ENCODE assay signal across 28 cellular contexts in genomic region chr6:41341580-41341979, GRCh38. TPM values are rescaled to one million over a fixed set of nuclear protein-coding genes. Genes with fewer than 3 reads are reported as not detected.
DNase-seq lines count a peak whose midpoint lies in the region; ATAC-seq and TF ChIP-seq lines count a peak whose summit lies in the region.
"Had no signal": no experiment of that assay in that cellular context is flagged by ENCODE, and none has a peak within 500 bp of the region (broad histone marks: within the 10 kb centered on the region; RNA-seq: fewer than 3 reads in every experiment).

No MANE protein-coding gene starts in this region.

- H3K27ac ChIP-seq in DND-41 (ENCODE audit: low read length) (0 out of 2 replicates have a peak overlapping the region, but pooled peaks have one; percentile 7), Panc1 (ENCODE audit: low read length) (no peak overlapping the region), neuronal stem cell (replicated peaks; ENCODE audit: low read length) (no peak overlapping the region), stomach (no peak overlapping the region)
- H3K27ac ChIP-seq: PC-9 had no signal

- in situ Hi-C loops in Panc1 (cut with HindIII; ENCODE audit: low pct_unique_long_range_greater_than_20kb, low sequenced_read_pairs): no loop called here

- no CpG with 5 or more reads among the region's 8 CpGs for WGBS in neuronal stem cell (ENCODE audit: extremely low coverage in 2 of 2, insufficient read length in 2 of 2, insufficient replicate concordance in 1 of 2), 2 donors
- 86 to 94% (median 93%) methylated on average over 8 of the region's 8 CpGs for WGBS in stomach, 5 donors

- no peaks in the 10 kb centered on the region for H3K9me3 Mint-ChIP-seq in effector memory CD8-positive, alpha-beta T cell
- H3K9me3 Mint-ChIP-seq: CD4-positive, alpha-beta memory T cell; GM23338; H9 had no signal

- no peak overlapping the region for H3K23ac ChIP-seq in neuronal stem cell (ENCODE audit: low read depth, low read length, poor library complexity)

- H3K36me3 ChIP-seq in DND-41 (ENCODE audit: insufficient read depth, low read length) (no peaks in the 10 kb centered on the region), Panc1 (ENCODE audit: control insufficient read depth, insufficient read depth, low read length) (no peaks in the 10 kb centered on the region), neuronal stem cell (replicated peaks in 1 of 2; ENCODE audit: control insufficient read depth in 2 of 2, insufficient read depth in 2 of 2, low read length in 2 of 2) (no peaks in the 10 kb centered on the region), stomach (no peaks in the 10 kb centered on the region)

- H2BK5ac ChIP-seq in neuronal stem cell (ENCODE audit: low read length): no peak overlapping the region

- H3K27ac Mint-ChIP-seq in effector memory CD8-positive, alpha-beta T cell: peak overlapping the region; percentile 72 to 82
- H3K27ac Mint-ChIP-seq: GM23338 had no signal

- DNase-seq in DND-41: no peak
- no peak for DNase-seq in Panc1 (ENCODE audit: low read depth, low spot score)
- no peak for DNase-seq in effector memory CD8-positive, alpha-beta T cell
- no peak for DNase-seq in neuronal stem cell (ENCODE audit: low spot score)
- no peak for DNase-seq in amniotic stem cell (lab: John Stamatoyannopoulos, UW)
- DNase-seq in ecto neural progenitor cell (ENCODE audit: low spot score): no peak
- DNase-seq in stomach: no peak
- DNase-seq: C1 segment of cervical spinal cord; CD4-positive, alpha-beta memory T cell; COR-L47; EL; GDM1; H9; KBM-7; MV-4-11; NCI-H1105 treated with DMSO at 0.1 percent for 48 hours; NCI-H146; NCI-H1930; NCI-H2107; NCI-H446 treated with DMSO at 0.1 percent for 48 hours; NCI-H526; PC-9; SHP77 treated with DMSO at 0.1 percent for 48 hours had no signal

- TF ChIP-seq POLR2A in stomach (IDR thresholded peaks at IDR 0.05): no peak

- peaks cover 26 to 29% of the 10 kb centered on the region in 2 donors for H3K4me1 Mint-ChIP-seq in effector memory CD8-positive, alpha-beta T cell (ENCODE audit: low read depth in 2 of 2)

- H3K4me3 ChIP-seq in DND-41 (ENCODE audit: low read depth in 1 of 2, low read length in 2 of 2) (no peak overlapping the region), Panc1 (ENCODE audit: low read depth in 2 of 2, low read length in 2 of 2) (no peak overlapping the region), neuronal stem cell (ENCODE audit: low read length in 2 of 2) (no peak overlapping the region), stomach (no peak overlapping the region)
- H3K4me3 ChIP-seq: GM12878, GM23338, PC-9 had no signal

- no peak overlapping the region for H2AFZ ChIP-seq in DND-41 (ENCODE audit: low read depth, low read length)
- no peak overlapping the region for H2AFZ ChIP-seq in neuronal stem cell (ENCODE audit: low read length)
- H2AFZ ChIP-seq: GM23338, PC-9 had no signal

- peak overlapping the region; percentile 63 for H2BK12ac ChIP-seq in neuronal stem cell (ENCODE audit: low read length)

- peak overlapping the region; percentile 87 for H3K14ac ChIP-seq in neuronal stem cell (ENCODE audit: low read length)

- H3K79me1 ChIP-seq in neuronal stem cell (ENCODE audit: low read depth, low read length): no peaks in the 10 kb centered on the region

- CTCF ChIA-PET in Panc1 (lab: Charles Lee): no interaction called here

- intact Hi-C loops in Panc1 (cut with micrococcal nuclease; ENCODE audit: unreplicated experiment) (no loop called here), stomach (cut with DNase I; ENCODE audit: low total_unique reads) (no loop called here)

- no peaks in the 10 kb centered on the region for H3K27me3 ChIP-seq in DND-41 (ENCODE audit: insufficient read depth, low read length, poor library complexity)
- H3K27me3 ChIP-seq in Panc1 (ENCODE audit: control insufficient read depth, insufficient read depth, low read length): peaks cover 20% of the 10 kb centered on the region
- peaks cover 0 to 39% (median 0%) of the 10 kb centered on the region in 3 experiments for H3K27me3 ChIP-seq in neuronal stem cell (ENCODE audit: control insufficient read depth in 3 of 3, insufficient read depth in 3 of 3, low read depth in 1 of 3, low read length in 3 of 3)
- peaks cover 0 to 27% (median 4%) of the 10 kb centered on the region in 3 donors for H3K27me3 ChIP-seq in stomach

- no peaks in the 10 kb centered on the region for H3K79me2 ChIP-seq in DND-41 (ENCODE audit: insufficient read depth, low read length)

- H4K8ac ChIP-seq in neuronal stem cell (ENCODE audit: low read depth, low read length): no peak overlapping the region

- no peak for ATAC-seq in DND-41 (ENCODE audit: insufficient read depth, low read depth)
- ATAC-seq in Panc1: peak; percentile 29; the same call in 1 of the 2 replicates
- no peak for ATAC-seq in effector memory CD8-positive, alpha-beta T cell (replicated peaks)
- ATAC-seq: GM12878 had no signal

- no peak overlapping the region for H2AK5ac ChIP-seq in neuronal stem cell (ENCODE audit: low read depth, low read length)

- no peaks in the 10 kb centered on the region for H3K9me3 ChIP-seq in DND-41 (ENCODE audit: insufficient read depth, low read length, severe bottlenecking)
- H3K9me3 ChIP-seq in Panc1 (ENCODE audit: control insufficient read depth, insufficient read depth, low read depth, low read length): no peaks in the 10 kb centered on the region
- H3K9me3 ChIP-seq in neuronal stem cell (replicated peaks in 1 of 2; ENCODE audit: control insufficient read depth in 2 of 2, insufficient read depth in 1 of 2, low read depth in 1 of 2, low read length in 2 of 2): no peaks in the 10 kb centered on the region
- no peaks in the 10 kb centered on the region for H3K9me3 ChIP-seq in stomach

- peak overlapping the region; percentile 30 for H2BK120ac ChIP-seq in neuronal stem cell (ENCODE audit: low read depth, low read length)

- peaks cover 0 to 21% of the 10 kb centered on the region in 2 donors for H3K27me3 Mint-ChIP-seq in effector memory CD8-positive, alpha-beta T cell

- TF ChIP-seq EP300 in stomach (IDR thresholded peaks at IDR 0.05): no peak

- no peak overlapping the region for H3K4ac ChIP-seq in neuronal stem cell (ENCODE audit: low read length)

- no peak for TF ChIP-seq CTCF in DND-41 (IDR thresholded peaks at IDR 0.05; ENCODE audit: borderline replicate concordance, extremely low read depth, low read length, poor library complexity, severe bottlenecking)
- TF ChIP-seq CTCF in Panc1 (IDR thresholded peaks at IDR 0.05): no peak
- no peak for TF ChIP-seq CTCF in stomach (IDR thresholded peaks at IDR 0.05)

- no peak overlapping the region for H3K4me2 ChIP-seq in DND-41 (ENCODE audit: insufficient read depth, low read length)
- H3K4me2 ChIP-seq in neuronal stem cell (ENCODE audit: insufficient read depth, low read length, poor library complexity, severe bottlenecking): no peak overlapping the region
- H3K4me2 ChIP-seq: GM23338, PC-9 had no signal

- H3K9ac ChIP-seq in DND-41 (ENCODE audit: low read depth, low read length): no peak overlapping the region
- H3K9ac ChIP-seq in neuronal stem cell (ENCODE audit: low read depth, low read length, poor library complexity): no peak overlapping the region

- H3K36me3 Mint-ChIP-seq in effector memory CD8-positive, alpha-beta T cell (ENCODE audit: insufficient read depth): peaks cover 3% of the 10 kb centered on the region
- H3K36me3 Mint-ChIP-seq: CD4-positive, alpha-beta memory T cell had no signal

- peak overlapping the region; percentile 68 for H2BK15ac ChIP-seq in neuronal stem cell (ENCODE audit: low read length)

- no peaks in the 10 kb centered on the region for H4K20me1 ChIP-seq in DND-41 (ENCODE audit: insufficient read depth, low read length)

- H4K91ac ChIP-seq in neuronal stem cell (ENCODE audit: low read depth, low read length, poor library complexity): no peak overlapping the region

- POLR2A ChIA-PET in Panc1 (lab: Charles Lee): no interaction called here

- no TSS peak for BruUV-seq in Panc1 (replicated peaks; lab: Mats Ljungman, UMichigan)

- H3K4me1 ChIP-seq in DND-41 (ENCODE audit: insufficient read depth, low read length): peaks cover 36% of the 10 kb centered on the region
- no peaks in the 10 kb centered on the region for H3K4me1 ChIP-seq in Panc1 (ENCODE audit: control insufficient read depth, insufficient read depth, low read length)
- peaks cover 0 to 4% of the 10 kb centered on the region in 2 donors for H3K4me1 ChIP-seq in neuronal stem cell (ENCODE audit: control insufficient read depth in 2 of 2, insufficient read depth in 1 of 2, low read depth in 1 of 2, low read length in 2 of 2)
- no peaks in the 10 kb centered on the region for H3K4me1 ChIP-seq in stomach

- no peak overlapping the region for H3K4me3 Mint-ChIP-seq in effector memory CD8-positive, alpha-beta T cell
- H3K4me3 Mint-ChIP-seq: CD4-positive, alpha-beta memory T cell; GM23338; H9 had no signal

- peak overlapping the region; percentile 73 for H3K18ac ChIP-seq in neuronal stem cell (ENCODE audit: low read length)

RNA-seq across cellular contexts. Expression of gene NCR2, which starts 6.2 kb away (rescaled TPM):
- total RNA-seq in Panc1 (2021; ENCODE audit: unreplicated experiment): not detected
- polyA plus RNA-seq in Panc1 (2012; ENCODE audit: insufficient read length): not detected
- not detected for polyA plus RNA-seq in neuronal stem cell (2013, experiment 1 of 2)
- polyA plus RNA-seq in neuronal stem cell (2013, experiment 2 of 2): not detected
- total RNA-seq in stomach: not detected
- polyA plus RNA-seq in stomach: not detected
- total RNA-seq: A673; CD4-positive, alpha-beta memory T cell; GM12878; GM23338; H9; LHCN-M2; MCF 10A; PC-9 had no signal
- polyA plus RNA-seq: CD4-positive, alpha-beta memory T cell; GM23338 had no signal

RNA-seq across cellular contexts. Expression of gene TREM1, which starts 55.1 kb away (rescaled TPM):
- total RNA-seq in Panc1 (2021; ENCODE audit: unreplicated experiment) (not detected), stomach (1 to 10 TPM in 1 of 5 donors, not detected in 4; 1.7 TPM)
- not detected for polyA plus RNA-seq in Panc1 (2012; ENCODE audit: insufficient read length)
- not detected for polyA plus RNA-seq in neuronal stem cell (2013, experiment 1 of 2)
- not detected for polyA plus RNA-seq in neuronal stem cell (2013, experiment 2 of 2)
- 1 to 10 TPM in 1 of 3 donors, under 1 TPM in 1, not detected in 1; 0.10 to 7.7 TPM for polyA plus RNA-seq in stomach
- total RNA-seq: A673; CD4-positive, alpha-beta memory T cell; GM23338; H9; PC-9 had no signal
- polyA plus RNA-seq: CD4-positive, alpha-beta memory T cell; GM23338 had no signal
